1 cellular context compared by ENCODE assay signal in genomic region chr14:64338616-64339316, GRCh38.
A peak's percentile ranks its signal among the peaks of the same experiment; 100 is the strongest.
TF ChIP-seq lines count a peak whose summit lies in the region.

No MANE protein-coding gene starts in this region.

TF ChIP-seq in WTC11, 78 proteins besides CTCF, POLR2A, EP300 and RAD21 (continued from another document):
- TF ChIP-seq AFF4 (CRISPR knock-in tag; IDR thresholded peaks at IDR 0.05; ENCODE audit: borderline replicate concordance) (0 out of 2 replicates have a peak, but pooled peaks have one; percentile 35), ZNF532 (CRISPR knock-in tag; IDR thresholded peaks at IDR 0.05; ENCODE audit: borderline replicate concordance) (no peak), GRHL2 (CRISPR knock-in tag; IDR thresholded peaks at IDR 0.05; ENCODE audit: insufficient replicate concordance, severe bottlenecking) (no peak), MAX (CRISPR knock-in tag; IDR thresholded peaks at IDR 0.05) (peak; percentile 74), NFYB (CRISPR knock-in tag; conservative IDR thresholded peaks at IDR 0.05; ENCODE audit: low read depth) (peak; percentile 76), E2F1 (CRISPR knock-in tag; IDR thresholded peaks at IDR 0.05) (0 out of 2 replicates have a peak, but pooled peaks have one; percentile 38), CDX4 (CRISPR knock-in tag; IDR thresholded peaks at IDR 0.05; ENCODE audit: borderline replicate concordance) (no peak), USF1 (CRISPR knock-in tag; IDR thresholded peaks at IDR 0.05) (no peak), SMAD3 (CRISPR knock-in tag; IDR thresholded peaks at IDR 0.05; ENCODE audit: borderline replicate concordance) (peak; percentile 87), ZNF281 (CRISPR knock-in tag; IDR thresholded peaks at IDR 0.05) (0 out of 2 replicates have a peak, but pooled peaks have one; percentile 30), CREB1 (CRISPR knock-in tag; IDR thresholded peaks at IDR 0.05) (0 out of 2 replicates have a peak, but pooled peaks have one; percentile 34), MXD4 (CRISPR knock-in tag; IDR thresholded peaks at IDR 0.05; ENCODE audit: borderline replicate concordance) (no peak)
